ENCODE assay signal across 1 cellular context in the genomic region with DNA sequence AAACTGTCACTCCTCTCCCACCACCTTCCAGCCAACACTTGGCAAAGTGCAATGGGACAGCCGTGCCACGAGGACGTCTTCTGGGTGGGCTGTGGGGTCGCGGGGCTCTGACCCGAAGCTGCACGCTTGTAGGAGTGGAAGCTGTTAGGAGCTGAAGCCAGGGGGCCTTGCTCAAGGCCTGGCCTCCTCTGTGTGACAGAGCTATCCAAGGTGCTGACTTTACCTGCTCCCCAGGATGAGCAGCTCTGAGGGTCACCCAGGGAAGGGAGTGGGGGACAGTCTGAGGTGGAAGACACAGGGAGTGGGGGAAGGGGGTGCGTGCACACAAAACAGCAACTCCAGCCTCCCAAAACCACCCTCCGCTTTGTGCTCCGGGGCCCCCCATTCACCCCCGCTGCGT.
TF ChIP-seq lines count a peak whose summit lies in the region.

No MANE protein-coding gene starts in this region.

TF ChIP-seq in HepG2, 621 proteins besides CTCF, POLR2A, EP300 and RAD21 (continued from another document and continues in another):
- TF ChIP-seq GMEB2 (CRISPR knock-in tag; IDR thresholded peaks at IDR 0.05; ENCODE audit: low read depth) (no peak), CBX5 (CRISPR knock-in tag; IDR thresholded peaks at IDR 0.05; ENCODE audit: borderline replicate concordance) (no peak), SAP130 (CRISPR knock-in tag; IDR thresholded peaks at IDR 0.05; ENCODE audit: low read depth) (peak; percentile 34; the same call in 1 of the 2 replicates), SCMH1 (CRISPR knock-in tag; IDR thresholded peaks at IDR 0.05; ENCODE audit: borderline replicate concordance) (no peak), KLF9 (CRISPR knock-in tag; IDR thresholded peaks at IDR 0.05; ENCODE audit: low read depth) (no peak), ATF7 (IDR thresholded peaks at IDR 0.05) (no peak), ATF7 (CRISPR knock-in tag; IDR thresholded peaks at IDR 0.05) (no peak), ETV6 (CRISPR knock-in tag; conservative IDR thresholded peaks at IDR 0.05) (peak; percentile 77; the same call in 1 of the 2 replicates), NFIC (IDR thresholded peaks at IDR 0.05; ENCODE audit: low read length) (no peak), GLMP (CRISPR knock-in tag; IDR thresholded peaks at IDR 0.05; ENCODE audit: borderline replicate concordance) (no peak), CC2D1A (CRISPR knock-in tag; IDR thresholded peaks at IDR 0.05) (no peak), TSC22D2 (CRISPR knock-in tag; IDR thresholded peaks at IDR 0.05; ENCODE audit: borderline replicate concordance) (peak; percentile 81; the same call in 1 of the 2 replicates), SP1 (IDR thresholded peaks at IDR 0.05) (no peak), SP1 (CRISPR knock-in tag; IDR thresholded peaks at IDR 0.05) (no peak), ZKSCAN5 (CRISPR knock-in tag; IDR thresholded peaks at IDR 0.05) (no peak), ZNF639 (CRISPR knock-in tag; conservative IDR thresholded peaks at IDR 0.05) (no peak), FOXP4 (CRISPR knock-in tag; IDR thresholded peaks at IDR 0.05) (no peak), CREB1 (IDR thresholded peaks at IDR 0.05) (no peak), CREB1 (CRISPR knock-in tag; IDR thresholded peaks at IDR 0.05) (no peak), SOX5 (CRISPR knock-in tag; IDR thresholded peaks at IDR 0.05; ENCODE audit: borderline replicate concordance) (no peak), MAZ (IDR thresholded peaks at IDR 0.05; ENCODE audit: borderline replicate concordance, low read depth, low read length) (no peak), MAZ (CRISPR knock-in tag; IDR thresholded peaks at IDR 0.05; ENCODE audit: low read depth) (no peak), ARID2 (CRISPR knock-in tag; IDR thresholded peaks at IDR 0.05; ENCODE audit: borderline replicate concordance) (no peak), ZNF580 (CRISPR knock-in tag; IDR thresholded peaks at IDR 0.05; ENCODE audit: borderline replicate concordance, low read depth) (0 out of 2 replicates have a peak, but pooled peaks have one; percentile 47), ZBTB38 (CRISPR knock-in tag; IDR thresholded peaks at IDR 0.05) (0 out of 2 replicates have a peak, but pooled peaks have one; percentile 33), NR1H2 (CRISPR knock-in tag; IDR thresholded peaks at IDR 0.05; ENCODE audit: borderline replicate concordance, low read depth) (0 out of 2 replicates have a peak, but pooled peaks have one; percentile 22), SIN3B (IDR thresholded peaks at IDR 0.05; ENCODE audit: low read length) (no peak), CHD2 (IDR thresholded peaks at IDR 0.05; ENCODE audit: low read depth, low read length) (no peak), ZNF468 (CRISPR knock-in tag; IDR thresholded peaks at IDR 0.05) (no peak), TOE1 (CRISPR knock-in tag; IDR thresholded peaks at IDR 0.05) (no peak), NCOA2 (CRISPR knock-in tag; IDR thresholded peaks at IDR 0.05) (no peak), ZNF773 (CRISPR knock-in tag; IDR thresholded peaks at IDR 0.05; ENCODE audit: borderline replicate concordance) (no peak), HBP1 (CRISPR knock-in tag; IDR thresholded peaks at IDR 0.05; ENCODE audit: low read depth) (0 out of 2 replicates have a peak, but pooled peaks have one; percentile 62), KLF11 (CRISPR knock-in tag; IDR thresholded peaks at IDR 0.05) (0 out of 2 replicates have a peak, but pooled peaks have one; percentile 45), ZNF75D (CRISPR knock-in tag; IDR thresholded peaks at IDR 0.05; ENCODE audit: borderline replicate concordance) (no peak), SRY (CRISPR knock-in tag; IDR thresholded peaks at IDR 0.05) (0 out of 2 replicates have a peak, but pooled peaks have one; percentile 33), MEF2D (CRISPR knock-in tag; IDR thresholded peaks at IDR 0.05) (0 out of 2 replicates have a peak, but pooled peaks have one; percentile 41), HES4 (CRISPR knock-in tag; IDR thresholded peaks at IDR 0.05; ENCODE audit: borderline replicate concordance) (no peak), MTA3 (CRISPR knock-in tag; IDR thresholded peaks at IDR 0.05) (no peak), ZNF235 (CRISPR knock-in tag; IDR thresholded peaks at IDR 0.05; ENCODE audit: borderline replicate concordance) (no peak), MATR3 (CRISPR knock-in tag; IDR thresholded peaks at IDR 0.05) (no peak), SALL1 (CRISPR knock-in tag; IDR thresholded peaks at IDR 0.05) (peak; percentile 70), IRF2 (CRISPR knock-in tag; IDR thresholded peaks at IDR 0.05) (peak; percentile 37; the same call in 1 of the 2 replicates), AFF4 (CRISPR knock-in tag; IDR thresholded peaks at IDR 0.05) (no peak), BCL6 (CRISPR knock-in tag; IDR thresholded peaks at IDR 0.05) (0 out of 2 replicates have a peak, but pooled peaks have one; percentile 21), ZFP36 (IDR thresholded peaks at IDR 0.05; ENCODE audit: borderline replicate concordance, low read depth, low read length, partially characterized antibody) (no peak), PITX1 (CRISPR knock-in tag; IDR thresholded peaks at IDR 0.05) (no peak), ZNF331 (CRISPR knock-in tag; IDR thresholded peaks at IDR 0.05) (0 out of 2 replicates have a peak, but pooled peaks have one; percentile 33)
- TF ChIP-seq, protein P1, sequence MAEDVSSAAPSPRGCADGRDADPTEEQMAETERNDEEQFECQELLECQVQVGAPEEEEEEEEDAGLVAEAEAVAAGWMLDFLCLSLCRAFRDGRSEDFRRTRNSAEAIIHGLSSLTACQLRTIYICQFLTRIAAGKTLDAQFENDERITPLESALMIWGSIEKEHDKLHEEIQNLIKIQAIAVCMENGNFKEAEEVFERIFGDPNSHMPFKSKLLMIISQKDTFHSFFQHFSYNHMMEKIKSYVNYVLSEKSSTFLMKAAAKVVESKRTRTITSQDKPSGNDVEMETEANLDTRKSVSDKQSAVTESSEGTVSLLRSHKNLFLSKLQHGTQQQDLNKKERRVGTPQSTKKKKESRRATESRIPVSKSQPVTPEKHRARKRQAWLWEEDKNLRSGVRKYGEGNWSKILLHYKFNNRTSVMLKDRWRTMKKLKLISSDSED (CRISPR knock-in tag; IDR thresholded peaks at IDR 0.05), result no peak
- TF ChIP-seq, protein P2, sequence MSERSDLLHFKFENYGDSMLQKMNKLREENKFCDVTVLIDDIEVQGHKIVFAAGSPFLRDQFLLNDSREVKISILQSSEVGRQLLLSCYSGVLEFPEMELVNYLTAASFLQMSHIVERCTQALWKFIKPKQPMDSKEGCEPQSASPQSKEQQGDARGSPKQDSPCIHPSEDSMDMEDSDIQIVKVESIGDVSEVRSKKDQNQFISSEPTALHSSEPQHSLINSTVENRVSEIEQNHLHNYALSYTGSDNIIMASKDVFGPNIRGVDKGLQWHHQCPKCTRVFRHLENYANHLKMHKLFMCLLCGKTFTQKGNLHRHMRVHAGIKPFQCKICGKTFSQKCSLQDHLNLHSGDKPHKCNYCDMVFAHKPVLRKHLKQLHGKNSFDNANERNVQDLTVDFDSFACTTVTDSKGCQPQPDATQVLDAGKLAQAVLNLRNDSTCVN (CRISPR knock-in tag; IDR thresholded peaks at IDR 0.05; ENCODE audit: borderline replicate concordance), result 0 out of 2 replicates have a peak, but pooled peaks have one; percentile 47
- TF ChIP-seq, protein P3, sequence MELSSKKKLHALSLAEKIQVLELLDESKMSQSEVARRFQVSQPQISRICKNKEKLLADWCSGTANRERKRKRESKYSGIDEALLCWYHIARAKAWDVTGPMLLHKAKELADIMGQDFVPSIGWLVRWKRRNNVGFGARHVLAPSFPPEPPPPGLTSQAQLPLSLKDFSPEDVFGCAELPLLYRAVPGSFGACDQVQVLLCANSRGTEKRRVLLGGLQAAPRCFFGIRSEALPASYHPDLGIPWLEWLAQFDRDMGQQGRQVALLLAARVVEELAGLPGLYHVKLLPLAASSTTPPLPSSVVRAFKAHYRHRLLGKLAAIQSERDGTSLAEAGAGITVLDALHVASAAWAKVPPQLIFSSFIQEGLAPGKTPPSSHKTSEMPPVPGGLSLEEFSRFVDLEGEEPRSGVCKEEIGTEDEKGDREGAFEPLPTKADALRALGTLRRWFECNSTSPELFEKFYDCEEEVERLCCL (CRISPR knock-in tag; IDR thresholded peaks at IDR 0.05; ENCODE audit: borderline replicate concordance), result 0 out of 2 replicates have a peak, but pooled peaks have one; percentile 45
